In genomic region chr7:45589061-45589460, GRCh38 we compare ENCODE assay signal across 19 cellular contexts.
"Had no signal": no experiment of that assay in that cellular context is flagged by ENCODE, and none has a peak within 500 bp of the region (broad histone marks: within the 10 kb centered on the region; RNA-seq: fewer than 3 reads in every experiment).

No MANE protein-coding gene starts in this region.

- H3K4me1 ChIP-seq: esophagus squamous epithelium, upper lobe of right lung had no signal

- H3K9me3 ChIP-seq: esophagus squamous epithelium, mucosa of descending colon, upper lobe of right lung had no signal

- DNase-seq: activated CD4-positive, alpha-beta T cell treated with anti-CD3 and anti-CD28 coated beads for 48 hours; activated CD8-positive, alpha-beta memory T cell treated with anti-CD3 and anti-CD28 coated beads, Interleukin-2, amount 50 U/mL, for 48 hours; activated naive CD4-positive, alpha-beta T cell treated with Interleukin-2 at 50 U/mL for 16 hours; anterior cingulate cortex; brain microvascular endothelial cell; cortex of kidney; effector CD4-positive, alpha-beta T cell; esophagus squamous epithelium; left cardiac atrium; mammary epithelial cell; mucosa of descending colon; naive thymus-derived CD4-positive, alpha-beta T cell; stimulated activated CD4-positive, alpha-beta T cell treated with anti-CD3 and anti-CD28 coated beads, Interleukin-4, amount 100 ng/mL, for 24 hours; stimulated activated CD8-positive, alpha-beta memory T cell treated with anti-CD3 and anti-CD28 coated beads, Interleukin-4, amount 100 ng/mL, for 48 hours; stimulated activated naive CD4-positive, alpha-beta T cell treated with Interleukin-2 at 50 U/mL for 16 hours; T-helper 2 cell; upper lobe of right lung had no signal

- H3K36me3 ChIP-seq: brain microvascular endothelial cell, esophagus squamous epithelium, upper lobe of right lung had no signal

- H3K27me3 ChIP-seq: brain microvascular endothelial cell, esophagus squamous epithelium, upper lobe of right lung had no signal

- ATAC-seq: left cardiac atrium; mucosa of descending colon; naive thymus-derived CD4-positive, alpha-beta T cell; upper lobe of right lung; WTC11 had no signal

- H3K27ac ChIP-seq: brain microvascular endothelial cell, esophagus squamous epithelium, skin epidermis, upper lobe of right lung had no signal

- H3K4me3 ChIP-seq: esophagus squamous epithelium, mucosa of descending colon, skin epidermis, upper lobe of right lung had no signal
